Comparison of ENCODE assay signal across 39 cellular contexts in genomic region chr11:105635466-105635865, GRCh38. TPM values are rescaled to one million over a fixed set of nuclear protein-coding genes. Genes with fewer than 3 reads are reported as not detected.
"Had no signal": no experiment of that assay in that cellular context is flagged by ENCODE, and none has a peak within 500 bp of the region (broad histone marks: within the 10 kb centered on the region; RNA-seq: fewer than 3 reads in every experiment).

No MANE protein-coding gene starts in this region.

- H3K4me1 ChIP-seq: adrenal gland, ascending aorta, body of pancreas, breast epithelium, colonic mucosa had no signal

- H3K36me3 ChIP-seq: adrenal gland, ascending aorta, brain microvascular endothelial cell, breast epithelium, cardiac muscle cell, colonic mucosa had no signal

- H3K36me3 Mint-ChIP-seq: activated naive CD4-positive, alpha-beta T cell treated with anti-CD3 and anti-CD28 coated beads, Interleukin-2, amount 10 ng/mL, durations not matched to agents 7 days and 5 days; activated naive CD4-positive, alpha-beta T cell treated with anti-CD3 and anti-CD28 coated beads, Interleukin-2, amount 50 U/mL, for 24 hours; activated naive CD4-positive, alpha-beta T cell treated with anti-CD3 and anti-CD28 coated beads, Interleukin-2, amount 50 U/mL, for 72 hours; activated naive CD8-positive, alpha-beta T cell; activated naive CD8-positive, alpha-beta T cell treated with anti-CD3 and anti-CD28 coated beads, Interleukin-2, amount 10 ng/mL, durations not matched to agents 7 days and 5 days; brain had no signal

- H3K4me3 ChIP-seq: adrenal gland, ascending aorta, body of pancreas, breast epithelium, cardiac muscle cell, colonic mucosa had no signal

- DNase-seq: activated effector memory CD4-positive, alpha-beta T cell treated with anti-CD3 and anti-CD28 coated beads, Interleukin-2, amount 50 U/mL, for 16 hours; activated effector memory CD4-positive, alpha-beta T cell treated with Interleukin-2 at 50 U/mL for 16 hours; activated gamma-delta T cell; activated gamma-delta T cell treated with Interleukin-2 at 50 U/mL for 16 hours; activated naive CD4-positive, alpha-beta T cell; activated naive CD4-positive, alpha-beta T cell treated with anti-CD3 and anti-CD28 coated beads for 36 hours; activated naive CD4-positive, alpha-beta T cell treated with anti-CD3 and anti-CD28 coated beads, Interleukin-2, amount 10 ng/mL, durations not matched to agents 7 days and 5 days; activated naive CD4-positive, alpha-beta T cell treated with anti-CD3 and anti-CD28 coated beads, Interleukin-2, amount 50 U/mL, for 16 hours; activated naive CD4-positive, alpha-beta T cell treated with Interleukin-2 at 50 U/mL for 16 hours; activated naive CD8-positive, alpha-beta T cell treated with anti-CD3 and anti-CD28 coated beads, Interleukin-2, amount 10 ng/mL, durations not matched to agents 7 days and 5 days; activated naive CD8-positive, alpha-beta T cell treated with anti-CD3 and anti-CD28 coated beads, Interleukin-2, amount 50 U/mL, for 24 hours; activated T-cell treated with anti-CD3 and anti-CD28 coated beads, Interleukin-2, amount 50 U/mL, for 1 hour; activated T-cell treated with anti-CD3 and anti-CD28 coated beads, Interleukin-2, amount 50 U/mL, for 24 hours; activated T-cell treated with anti-CD3 and anti-CD28 coated beads, Interleukin-2, amount 50 U/mL, for 4 hours; activated T-cell treated with anti-CD3 and anti-CD28 coated beads, Interleukin-2, amount 50 U/mL, for 48 hours; activated T-cell treated with anti-CD3 and anti-CD28 coated beads, Interleukin-2, amount 50 U/mL, for 72 hours; adrenal gland; amniotic stem cell; amygdala; anterior cingulate cortex; aorta; body of pancreas; brain microvascular endothelial cell; central memory CD4-positive, alpha-beta T cell; cerebellar nuclear complex; colonic mucosa had no signal

- H3K27me3 ChIP-seq: adrenal gland, ascending aorta, body of pancreas, brain microvascular endothelial cell, breast epithelium, cardiac muscle cell, colonic mucosa had no signal

- H3K27ac Mint-ChIP-seq: activated naive CD4-positive, alpha-beta T cell treated with anti-CD3 and anti-CD28 coated beads for 36 hours; activated naive CD4-positive, alpha-beta T cell treated with anti-CD3 and anti-CD28 coated beads, Interleukin-2, amount 10 ng/mL, durations not matched to agents 7 days and 5 days; activated naive CD4-positive, alpha-beta T cell treated with anti-CD3 and anti-CD28 coated beads, Interleukin-2, amount 50 U/mL, for 24 hours; activated naive CD4-positive, alpha-beta T cell treated with anti-CD3 and anti-CD28 coated beads, Interleukin-2, amount 50 U/mL, for 72 hours; activated naive CD8-positive, alpha-beta T cell; activated naive CD8-positive, alpha-beta T cell treated with anti-CD3 and anti-CD28 coated beads, Interleukin-2, amount 10 ng/mL, durations not matched to agents 7 days and 5 days; activated naive CD8-positive, alpha-beta T cell treated with anti-CD3 and anti-CD28 coated beads, Interleukin-2, amount 50 U/mL, for 24 hours; activated T-cell treated with anti-CD3 and anti-CD28 coated beads, Interleukin-2, amount 50 U/mL, for 24 hours; activated T-cell treated with anti-CD3 and anti-CD28 coated beads, Interleukin-2, amount 50 U/mL, for 72 hours; activated T-helper 1 cell treated with anti-CD3 and anti-CD28 coated beads, Interleukin-12 subunit alpha, Interleukin-12 subunit beta, Interleukin-2, Interleukin-4 antibody, amounts not matched to agents 30 ng/mL and 10 ng/mL and 1 ng/mL, durations not matched to agents 14 hours and 24 hours and 36 hours; activated T-helper 17 cell treated with anti-CD3 and anti-CD28 coated beads, Interleukin-2, amount 50 U/mL, for 72 hours; activated T-helper 2 cell treated with anti-CD3 and anti-CD28 coated beads, Interferon-gamma antibody, Interleukin-2, Interleukin-4, amounts not matched to agents 10 μg/mL and 5 μg/mL and 100 μg/mL, durations not matched to agents 14 hours and 24 hours and 36 hours; brain had no signal

- H3K9me3 ChIP-seq: adrenal gland, ascending aorta, body of pancreas, breast epithelium, colonic mucosa had no signal

- H3K27me3 Mint-ChIP-seq: activated naive CD4-positive, alpha-beta T cell treated with anti-CD3 and anti-CD28 coated beads, Interleukin-2, amount 10 ng/mL, durations not matched to agents 7 days and 5 days; activated naive CD8-positive, alpha-beta T cell; activated naive CD8-positive, alpha-beta T cell treated with anti-CD3 and anti-CD28 coated beads, Interleukin-2, amount 10 ng/mL, durations not matched to agents 7 days and 5 days; activated naive CD8-positive, alpha-beta T cell treated with anti-CD3 and anti-CD28 coated beads, Interleukin-2, amount 50 U/mL, for 24 hours; activated T-cell treated with anti-CD3 and anti-CD28 coated beads, Interleukin-2, amount 50 U/mL, for 24 hours; activated T-helper 17 cell treated with anti-CD3 and anti-CD28 coated beads, Interleukin-2, amount 50 U/mL, for 72 hours; brain; central memory CD8-positive, alpha-beta T cell had no signal

- H3K9me3 Mint-ChIP-seq: activated naive CD4-positive, alpha-beta T cell treated with anti-CD3 and anti-CD28 coated beads for 36 hours; activated naive CD4-positive, alpha-beta T cell treated with anti-CD3 and anti-CD28 coated beads, Interleukin-2, amount 10 ng/mL, durations not matched to agents 7 days and 5 days; activated naive CD4-positive, alpha-beta T cell treated with anti-CD3 and anti-CD28 coated beads, Interleukin-2, amount 50 U/mL, for 24 hours; activated naive CD4-positive, alpha-beta T cell treated with anti-CD3 and anti-CD28 coated beads, Interleukin-2, amount 50 U/mL, for 72 hours; activated naive CD8-positive, alpha-beta T cell treated with anti-CD3 and anti-CD28 coated beads, Interleukin-2, amount 10 ng/mL, durations not matched to agents 7 days and 5 days; activated naive CD8-positive, alpha-beta T cell treated with anti-CD3 and anti-CD28 coated beads, Interleukin-2, amount 50 U/mL, for 24 hours; activated T-cell treated with anti-CD3 and anti-CD28 coated beads, Interleukin-2, amount 50 U/mL, for 24 hours; activated T-cell treated with anti-CD3 and anti-CD28 coated beads, Interleukin-2, amount 50 U/mL, for 4 hours; activated T-cell treated with anti-CD3 and anti-CD28 coated beads, Interleukin-2, amount 50 U/mL, for 72 hours; activated T-helper 1 cell treated with anti-CD3 and anti-CD28 coated beads, Interleukin-12 subunit alpha, Interleukin-12 subunit beta, Interleukin-2, Interleukin-4 antibody, amounts not matched to agents 30 ng/mL and 10 ng/mL and 1 ng/mL, durations not matched to agents 14 hours and 24 hours and 36 hours; activated T-helper 17 cell treated with anti-CD3 and anti-CD28 coated beads, Interleukin-2, amount 50 U/mL, for 72 hours; activated T-helper 2 cell treated with anti-CD3 and anti-CD28 coated beads, Interferon-gamma antibody, Interleukin-2, Interleukin-4, amounts not matched to agents 10 μg/mL and 5 μg/mL and 100 μg/mL, durations not matched to agents 14 hours and 24 hours and 36 hours; brain; central memory CD8-positive, alpha-beta T cell had no signal

- H3K4me1 Mint-ChIP-seq: activated naive CD4-positive, alpha-beta T cell treated with anti-CD3 and anti-CD28 coated beads, Interleukin-2, amount 10 ng/mL, durations not matched to agents 7 days and 5 days; activated naive CD4-positive, alpha-beta T cell treated with anti-CD3 and anti-CD28 coated beads, Interleukin-2, amount 50 U/mL, for 24 hours; activated naive CD8-positive, alpha-beta T cell treated with anti-CD3 and anti-CD28 coated beads, Interleukin-2, amount 10 ng/mL, durations not matched to agents 7 days and 5 days; activated naive CD8-positive, alpha-beta T cell treated with anti-CD3 and anti-CD28 coated beads, Interleukin-2, amount 50 U/mL, for 24 hours; activated T-helper 17 cell treated with anti-CD3 and anti-CD28 coated beads, Interleukin-2, amount 50 U/mL, for 72 hours; central memory CD8-positive, alpha-beta T cell had no signal

- H3K4me3 Mint-ChIP-seq: activated naive CD4-positive, alpha-beta T cell treated with anti-CD3 and anti-CD28 coated beads for 36 hours; activated naive CD4-positive, alpha-beta T cell treated with anti-CD3 and anti-CD28 coated beads, Interleukin-2, amount 10 ng/mL, durations not matched to agents 7 days and 5 days; activated naive CD4-positive, alpha-beta T cell treated with anti-CD3 and anti-CD28 coated beads, Interleukin-2, amount 50 U/mL, for 24 hours; activated naive CD8-positive, alpha-beta T cell; activated naive CD8-positive, alpha-beta T cell treated with anti-CD3 and anti-CD28 coated beads, Interleukin-2, amount 10 ng/mL, durations not matched to agents 7 days and 5 days; activated naive CD8-positive, alpha-beta T cell treated with anti-CD3 and anti-CD28 coated beads, Interleukin-2, amount 50 U/mL, for 24 hours; activated T-cell treated with anti-CD3 and anti-CD28 coated beads, Interleukin-2, amount 50 U/mL, for 24 hours; activated T-cell treated with anti-CD3 and anti-CD28 coated beads, Interleukin-2, amount 50 U/mL, for 4 hours; activated T-cell treated with anti-CD3 and anti-CD28 coated beads, Interleukin-2, amount 50 U/mL, for 72 hours; activated T-helper 1 cell treated with anti-CD3 and anti-CD28 coated beads, Interleukin-12 subunit alpha, Interleukin-12 subunit beta, Interleukin-2, Interleukin-4 antibody, amounts not matched to agents 30 ng/mL and 10 ng/mL and 1 ng/mL, durations not matched to agents 14 hours and 24 hours and 36 hours; activated T-helper 17 cell treated with anti-CD3 and anti-CD28 coated beads, Interleukin-2, amount 50 U/mL, for 72 hours; brain; central memory CD8-positive, alpha-beta T cell had no signal

- ATAC-seq: activated naive CD4-positive, alpha-beta T cell treated with anti-CD3 and anti-CD28 coated beads, Interleukin-2, amount 50 U/mL, for 72 hours; activated naive CD8-positive, alpha-beta T cell treated with anti-CD3 and anti-CD28 coated beads, Interleukin-2, amount 50 U/mL, for 24 hours; activated T-cell treated with anti-CD3 and anti-CD28 coated beads, Interleukin-2, amount 50 U/mL, for 4 hours; activated T-cell treated with anti-CD3 and anti-CD28 coated beads, Interleukin-2, amount 50 U/mL, for 72 hours; activated T-helper 17 cell treated with anti-CD3 and anti-CD28 coated beads, Interleukin-2, amount 50 U/mL, for 72 hours; body of pancreas had no signal

RNA-seq across cellular contexts. Expression of gene GRIA4, which starts 25.6 kb away (rescaled TPM):
- total RNA-seq: activated naive CD4-positive, alpha-beta T cell treated with anti-CD3 and anti-CD28 coated beads for 36 hours; activated naive CD4-positive, alpha-beta T cell treated with anti-CD3 and anti-CD28 coated beads, Interleukin-2, amount 50 U/mL, for 72 hours; activated naive CD8-positive, alpha-beta T cell treated with anti-CD3 and anti-CD28 coated beads, Interleukin-2, amount 10 ng/mL, durations not matched to agents 7 days and 5 days; activated T-cell treated with anti-CD3 and anti-CD28 coated beads, Interleukin-2, amount 50 U/mL, for 4 hours; activated T-cell treated with anti-CD3 and anti-CD28 coated beads, Interleukin-2, amount 50 U/mL, for 72 hours; activated T-helper 1 cell treated with anti-CD3 and anti-CD28 coated beads, Interleukin-12 subunit alpha, Interleukin-12 subunit beta, Interleukin-2, Interleukin-4 antibody, amounts not matched to agents 30 ng/mL and 10 ng/mL and 1 ng/mL, durations not matched to agents 14 hours and 24 hours and 36 hours; activated T-helper 17 cell treated with anti-CD3 and anti-CD28 coated beads, Interleukin-2, amount 50 U/mL, for 72 hours; activated T-helper 2 cell treated with anti-CD3 and anti-CD28 coated beads, Interferon-gamma antibody, Interleukin-2, Interleukin-4, amounts not matched to agents 10 μg/mL and 5 μg/mL and 100 μg/mL, durations not matched to agents 14 hours and 24 hours and 36 hours; ascending aorta; bronchial epithelial cell; chondrocyte had no signal
